In genomic region chr5:174223355-174223754, GRCh38 we compare ENCODE assay signal across 21 cellular contexts.
"Had no signal": no experiment of that assay in that cellular context is flagged by ENCODE, and none has a peak within 500 bp of the region (broad histone marks: within the 10 kb centered on the region; RNA-seq: fewer than 3 reads in every experiment).

No MANE protein-coding gene starts in this region.

- DNase-seq: activated CD4-positive, alpha-beta memory T cell treated with anti-CD3 and anti-CD28 coated beads for 36 hours; activated CD4-positive, alpha-beta T cell treated with anti-CD3 and anti-CD28 coated beads, Interleukin-2, amount 10 ng/mL, durations not matched to agents 7 days and 5 days; activated CD4-positive, CD25-positive, alpha-beta regulatory T cell; activated CD8-positive, alpha-beta memory T cell treated with anti-CD3 and anti-CD28 coated beads for 24 hours; activated effector memory CD4-positive, alpha-beta T cell treated with anti-CD3 and anti-CD28 coated beads, Interleukin-2, amount 50 U/mL, for 16 hours; activated naive CD4-positive, alpha-beta T cell treated with Interleukin-2 at 50 U/mL for 16 hours; activated naive CD8-positive, alpha-beta T cell treated with anti-CD3 and anti-CD28 coated beads, Interleukin-2, amount 50 U/mL, for 24 hours; activated T-cell treated with anti-CD3 and anti-CD28 coated beads, Interleukin-2, amount 50 U/mL, for 4 hours; amniotic stem cell; body of pancreas; central memory CD4-positive, alpha-beta T cell; KBM-7; NCI-H1092; NCI-H1930; NCI-H2107; NCI-H2227 treated with DMSO at 0.1 percent for 48 hours; NCI-H446 treated with DMSO at 0.1 percent for 48 hours; NCI-H524 treated with DMSO at 0.1 percent for 48 hours; PC-3; SHP77; T-helper 1 cell had no signal
